In the genomic region with DNA sequence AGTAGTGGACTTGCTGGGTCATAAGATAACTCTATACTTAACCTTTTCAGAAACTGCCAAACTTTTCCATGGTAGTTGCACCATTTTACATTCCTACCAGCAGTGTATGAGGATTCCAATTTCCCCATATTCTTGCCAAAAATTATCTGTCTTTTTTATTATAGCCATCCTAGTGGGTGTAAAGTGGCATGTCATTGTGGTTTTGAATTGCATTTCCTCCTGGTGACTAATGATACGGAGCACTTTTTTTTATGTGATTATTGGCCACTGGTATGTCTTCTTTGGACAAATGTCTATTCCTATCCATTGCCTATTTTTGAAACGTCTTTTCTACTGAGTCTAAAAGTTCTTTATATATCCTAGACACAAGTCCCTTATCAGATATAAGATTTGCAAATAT, we compare ENCODE assay signal across 11 cellular contexts. TPM values are rescaled to one million over a fixed set of nuclear protein-coding genes. Genes with fewer than 3 reads are reported as not detected.
DNase-seq lines count a peak whose midpoint lies in the region; ATAC-seq and TF ChIP-seq lines count a peak whose summit lies in the region.
"Had no signal": no experiment of that assay in that cellular context is flagged by ENCODE, and none has a peak within 500 bp of the region (broad histone marks: within the 10 kb centered on the region; RNA-seq: fewer than 3 reads in every experiment).

No MANE protein-coding gene starts in this region.

- CTCF ChIA-PET in MCF 10A (lab: Yijun Ruan, JAX) = interaction anchor here (0.6 to 1.8 kb wide), 5 partner anchors 8 to 438 kb away, joined by 3 to 12 read pairs (median 5); no protein-coding TSS in a partner anchor

- H4K20me1 ChIP-seq in Karpas-422 (ENCODE audit: insufficient read depth, low read depth, low read length) = no peaks in the 10 kb centered on the region

- DNase-seq in MCF 10A (ENCODE audit: unreplicated experiment) (peak; percentile 72), breast epithelium (ENCODE audit: low spot score in 2 of 2) (no peak), fibroblast of pulmonary artery (ENCODE audit: low read depth) (peak; percentile 63), erythroblast (lab: John Stamatoyannopoulos, UW) (no peak), Karpas-422 (no peak), NCI-H2081 treated with DMSO at 0.1 percent for 48 hours (lab: John Stamatoyannopoulos, UW) (no peak)
- DNase-seq: 8988T, activated T-cell treated with anti-CD3 and anti-CD28 coated beads for 4 hours, NCI-H526 treated with DMSO at 0.1 percent for 48 hours had no signal

- H3K9ac ChIP-seq in Karpas-422 (ENCODE audit: low read length) = no peak overlapping the region

- H3K27ac ChIP-seq in breast epithelium (no peak overlapping the region), Karpas-422 (ENCODE audit: low read length) (no peak overlapping the region)

- no peak overlapping the region for H3K27ac Mint-ChIP-seq in MCF 10A (ENCODE audit: low read depth, unreplicated experiment)

- H3K9me3 ChIP-seq in breast epithelium (peaks cover 5 to 6% of the 10 kb centered on the region in 2 donors), Karpas-422 (ENCODE audit: low read length) (no peaks in the 10 kb centered on the region)

- H3K9me3 Mint-ChIP-seq in MCF 10A (ENCODE audit: unreplicated experiment) = peaks cover 8% of the 10 kb centered on the region

- POLR2A ChIA-PET in MCF 10A (lab: Yijun Ruan, JAX) = no interaction called here

- intact Hi-C loops in MCF 10A (cut with micrococcal nuclease) (no loop called here), breast epithelium (cut with DNase I; ENCODE audit: low total_unique reads) (no loop called here)

- no peaks in the 10 kb centered on the region for H3K27me3 ChIP-seq in breast epithelium
- H3K27me3 ChIP-seq in Karpas-422 (ENCODE audit: low read length) = no peaks in the 10 kb centered on the region

- H2AFZ ChIP-seq in Karpas-422 (ENCODE audit: low read length) = no peak overlapping the region

- H3K4me1 ChIP-seq in breast epithelium (no peaks in the 10 kb centered on the region), Karpas-422 (ENCODE audit: low read length) (no peaks in the 10 kb centered on the region)

- peaks cover 6% of the 10 kb centered on the region for H3K4me1 Mint-ChIP-seq in MCF 10A (ENCODE audit: insufficient read depth, unreplicated experiment)

- H3K36me3 Mint-ChIP-seq in MCF 10A (ENCODE audit: insufficient read depth, unreplicated experiment) = no peaks in the 10 kb centered on the region

- H3K4me2 ChIP-seq in Karpas-422 (ENCODE audit: low read depth, low read length, poor library complexity, severe bottlenecking) = no peak overlapping the region

- no peak overlapping the region for H3K4me3 Mint-ChIP-seq in MCF 10A (ENCODE audit: unreplicated experiment)

- H3K9me2 ChIP-seq in Karpas-422 (replicated peaks; ENCODE audit: insufficient read depth, low read length) = no peaks in the 10 kb centered on the region

- peaks cover 35% of the 10 kb centered on the region for H3K27me3 Mint-ChIP-seq in MCF 10A (ENCODE audit: insufficient read depth, unreplicated experiment)

- H3K4me3 ChIP-seq in breast epithelium (no peak overlapping the region), fibroblast of pulmonary artery (replicated peaks; ENCODE audit: low read depth, low read length) (no peak overlapping the region), Karpas-422 (ENCODE audit: low read length) (no peak overlapping the region)

- TF ChIP-seq POLR2A in breast epithelium (IDR thresholded peaks at IDR 0.05) (no peak), erythroblast (IDR thresholded peaks at IDR 0.05; ENCODE audit: low read length) (no peak)

- ATAC-seq in SK-N-SH treated with all-trans-retinoic acid at 6 μM for 48 hours = peak; percentile 70
- ATAC-seq in HG03469 (IDR thresholded peaks at IDR 0.05; ENCODE audit: unreplicated experiment) = no peak

- no TSS peak for BruUV-seq in MCF 10A (replicated peaks; lab: Mats Ljungman, UMichigan)

- no peak for TF ChIP-seq CTCF in MCF 10A (IDR thresholded peaks at IDR 0.05; ENCODE audit: unreplicated experiment)
- no peak for TF ChIP-seq CTCF in breast epithelium (IDR thresholded peaks at IDR 0.05)
- no peak for TF ChIP-seq CTCF in fibroblast of pulmonary artery (IDR thresholded peaks at IDR 0.05; ENCODE audit: low read length, missing control alignments)

- H3K79me2 ChIP-seq in Karpas-422 (ENCODE audit: low read length) = no peaks in the 10 kb centered on the region

- no peaks in the 10 kb centered on the region for H3K36me3 ChIP-seq in breast epithelium
- H3K36me3 ChIP-seq in Karpas-422 (ENCODE audit: insufficient read depth, low read length) = no peaks in the 10 kb centered on the region

TF ChIP-seq in SK-N-SH treated with all-trans-retinoic acid at 6 μM for 48 hours, 23 proteins besides CTCF, POLR2A, EP300 and RAD21:
- TF ChIP-seq ZNF565 (CRISPR knock-in tag; conservative IDR thresholded peaks at IDR 0.05; ENCODE audit: low read depth) (no peak), ZNF70 (CRISPR knock-in tag; IDR thresholded peaks at IDR 0.05) (no peak), ZFP30 (CRISPR knock-in tag; IDR thresholded peaks at IDR 0.05) (peak; percentile 79), OSR1 (CRISPR knock-in tag; IDR thresholded peaks at IDR 0.05) (no peak), SNAI2 (CRISPR knock-in tag; IDR thresholded peaks at IDR 0.05) (no peak)
- TF ChIP-seq, protein P1, sequence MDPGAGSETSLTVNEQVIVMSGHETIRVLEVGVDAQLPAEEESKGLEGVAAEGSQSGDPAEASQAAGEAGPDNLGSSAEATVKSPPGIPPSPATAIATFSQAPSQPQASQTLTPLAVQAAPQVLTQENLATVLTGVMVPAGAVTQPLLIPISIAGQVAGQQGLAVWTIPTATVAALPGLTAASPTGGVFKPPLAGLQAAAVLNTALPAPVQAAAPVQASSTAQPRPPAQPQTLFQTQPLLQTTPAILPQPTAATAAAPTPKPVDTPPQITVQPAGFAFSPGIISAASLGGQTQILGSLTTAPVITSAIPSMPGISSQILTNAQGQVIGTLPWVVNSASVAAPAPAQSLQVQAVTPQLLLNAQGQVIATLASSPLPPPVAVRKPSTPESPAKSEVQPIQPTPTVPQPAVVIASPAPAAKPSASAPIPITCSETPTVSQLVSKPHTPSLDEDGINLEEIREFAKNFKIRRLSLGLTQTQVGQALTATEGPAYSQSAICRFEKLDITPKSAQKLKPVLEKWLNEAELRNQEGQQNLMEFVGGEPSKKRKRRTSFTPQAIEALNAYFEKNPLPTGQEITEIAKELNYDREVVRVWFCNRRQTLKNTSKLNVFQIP (CRISPR knock-in tag; IDR thresholded peaks at IDR 0.05; ENCODE audit: borderline replicate concordance, low read depth) = no peak
- TF ChIP-seq, protein P2, sequence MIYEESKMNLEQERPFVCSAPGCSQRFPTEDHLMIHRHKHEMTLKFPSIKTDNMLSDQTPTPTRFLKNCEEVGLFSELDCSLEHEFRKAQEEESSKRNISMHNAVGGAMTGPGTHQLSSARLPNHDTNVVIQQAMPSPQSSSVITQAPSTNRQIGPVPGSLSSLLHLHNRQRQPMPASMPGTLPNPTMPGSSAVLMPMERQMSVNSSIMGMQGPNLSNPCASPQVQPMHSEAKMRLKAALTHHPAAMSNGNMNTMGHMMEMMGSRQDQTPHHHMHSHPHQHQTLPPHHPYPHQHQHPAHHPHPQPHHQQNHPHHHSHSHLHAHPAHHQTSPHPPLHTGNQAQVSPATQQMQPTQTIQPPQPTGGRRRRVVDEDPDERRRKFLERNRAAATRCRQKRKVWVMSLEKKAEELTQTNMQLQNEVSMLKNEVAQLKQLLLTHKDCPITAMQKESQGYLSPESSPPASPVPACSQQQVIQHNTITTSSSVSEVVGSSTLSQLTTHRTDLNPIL (CRISPR knock-in tag; IDR thresholded peaks at IDR 0.05; ENCODE audit: low read depth) = no peak

RNA-seq across cellular contexts. Expression of a gene that starts 44.3 kb away (rescaled TPM):
- total RNA-seq in MCF 10A (2022) = 0.29 and 0.49 TPM in 2 replicates
- 10 to 100 TPM in 2 of 3 donors, 1 to 10 TPM in 1; 1.6 to 17.7 (median 11.5) TPM for total RNA-seq in breast epithelium
- 0.11 and 0.22 TPM in 2 replicates for total RNA-seq in Karpas-422 (2014; rRNA removed; shearing (Covaris generic); ENCODE audit: low replicate concordance)

Comparison
In these comparisons a context has a peak if more than half of its experiments do, and no peak if none do; other contexts are left out.
1. DNase-seq: peak in MCF 10A (single experiment) and fibroblast of pulmonary artery (single experiment); none in breast epithelium (0 of 2), erythroblast (0 of 2), Karpas-422 (single experiment) and NCI-H2081 treated with DMSO at 0.1 percent for 48 hours (single experiment).